16 cellular contexts compared by ENCODE assay signal in the genomic region with DNA sequence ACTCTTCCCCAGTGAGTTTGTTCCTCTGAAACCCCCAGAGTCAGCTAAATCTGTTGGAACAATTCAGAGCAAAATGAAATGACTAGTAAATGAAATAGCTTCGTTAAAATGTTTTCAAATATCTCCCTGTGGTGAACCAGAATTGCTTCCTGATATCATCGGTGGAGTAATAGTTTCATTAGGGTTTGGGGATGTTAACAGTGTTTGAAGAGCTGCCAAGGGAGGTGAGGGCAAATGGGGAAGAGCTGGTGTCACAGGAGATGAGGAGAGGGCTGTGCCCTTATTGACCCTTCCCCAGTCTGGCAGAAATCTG. TPM values are rescaled to one million over a fixed set of nuclear protein-coding genes. Genes with fewer than 3 reads are reported as not detected.
DNase-seq lines count a peak whose midpoint lies in the region; ATAC-seq, FAIRE-seq and TF ChIP-seq lines count a peak whose summit lies in the region.
"Had no signal": no experiment of that assay in that cellular context is flagged by ENCODE, and none has a peak within 500 bp of the region (broad histone marks: within the 10 kb centered on the region; RNA-seq: fewer than 3 reads in every experiment).

No MANE protein-coding gene starts in this region.

- intact Hi-C loops in HCT116 (cut with micrococcal nuclease), result loop anchor here (1.0 to 5.0 kb wide), 5 partner anchors 362 to 938 kb away; no protein-coding TSS in a partner anchor
- intact Hi-C loops in spleen (cut with DNase I; ENCODE audit: low total_unique reads), result loop anchor here (5.0 kb wide), 1 partner anchor 937 kb away; no protein-coding TSS in a partner anchor
- intact Hi-C loops in activated naive CD4-positive, alpha-beta T cell treated with anti-CD3 and anti-CD28 coated beads for 36 hours (cut with micrococcal nuclease), result loop anchor here (1.0 to 5.0 kb wide), 3 partner anchors 617 to 1152 kb away; no protein-coding TSS in a partner anchor

- H3K36me3 ChIP-seq in HCT116 (ENCODE audit: control insufficient read depth in 1 of 2, insufficient read depth in 2 of 2, low read length in 2 of 2), result no peaks in the 10 kb centered on the region
- no peaks in the 10 kb centered on the region for H3K36me3 ChIP-seq in spleen
- H3K36me3 ChIP-seq: BLaER1 treated with 17β-estradiol and CSF1 and Interleukin-3, amounts not matched to agents 10 nM and 100 nM had no signal

- 10 to 29% (median 21%) methylated on average over 2 of the region's 2 CpGs for WGBS in spleen, 5 donors

- no peaks in the 10 kb centered on the region for H3K27me3 ChIP-seq in HCT116 (ENCODE audit: insufficient read depth, low read length)
- no peaks in the 10 kb centered on the region for H3K27me3 ChIP-seq in spleen (replicated peaks in 1 of 7)
- H3K27me3 ChIP-seq: BLaER1 treated with 17β-estradiol and CSF1 and Interleukin-3, amounts not matched to agents 10 nM and 100 nM had no signal

- no peak overlapping the region for H3K27ac Mint-ChIP-seq in activated naive CD4-positive, alpha-beta T cell treated with anti-CD3 and anti-CD28 coated beads for 36 hours
- H3K27ac Mint-ChIP-seq: activated T-helper 17 cell treated with anti-CD3 and anti-CD28 coated beads, Interleukin-2, amount 50 U/mL, for 72 hours had no signal

- CTCF ChIA-PET in HCT116 (lab: Charles Lee), result interaction anchor here (0.6 to 1.9 kb wide), 21 partner anchors 10 to 736 kb away, joined by 3 to 31 read pairs (median 4); no protein-coding TSS in a partner anchor
- CTCF ChIA-PET in activated naive CD4-positive, alpha-beta T cell treated with anti-CD3 and anti-CD28 coated beads for 36 hours (lab: Charles Lee), result interaction anchor here (0.6 to 1.6 kb wide), 10 partner anchors 9 to 1327 kb away, joined by 3 to 6 read pairs (median 3); partner anchors contain the start of gene PLCXD3

- H3K27me3 Mint-ChIP-seq in activated naive CD4-positive, alpha-beta T cell treated with anti-CD3 and anti-CD28 coated beads for 36 hours (ENCODE audit: low read depth), result no peaks in the 10 kb centered on the region

- H3K4me2 ChIP-seq in HCT116 (ENCODE audit: low read length), result no peak overlapping the region
- H3K4me2 ChIP-seq: BLaER1 treated with 17β-estradiol and CSF1 and Interleukin-3, amounts not matched to agents 10 nM and 100 nM had no signal

- H3K9me3 ChIP-seq in HCT116 (ENCODE audit: control insufficient read depth in 1 of 2, insufficient read depth in 1 of 2, low read depth in 1 of 2, low read length in 2 of 2) (no peaks in the 10 kb centered on the region), spleen (no peaks in the 10 kb centered on the region)
- H3K9me3 ChIP-seq: BLaER1 treated with 17β-estradiol and CSF1 and Interleukin-3, amounts not matched to agents 10 nM and 100 nM; psoas muscle had no signal

- TF ChIP-seq CTCF in HCT116 (IDR thresholded peaks at IDR 0.05 in 2 of 3, conservative IDR thresholded peaks at IDR 0.05 in 1 of 3; ENCODE audit: borderline replicate concordance in 1 of 3, insufficient read depth in 1 of 3, low read depth in 2 of 3, low read length in 2 of 3), result no peak
- peak; percentile 10 for TF ChIP-seq CTCF in coronary artery (IDR thresholded peaks at IDR 0.05)
- TF ChIP-seq CTCF in spleen (IDR thresholded peaks at IDR 0.05 in 8 of 11, conservative IDR thresholded peaks at IDR 0.05 in 3 of 11), result no peak

- H3K36me3 Mint-ChIP-seq in activated naive CD4-positive, alpha-beta T cell treated with anti-CD3 and anti-CD28 coated beads for 36 hours (ENCODE audit: low read depth), result no peaks in the 10 kb centered on the region

- no peaks in the 10 kb centered on the region for H3K4me1 Mint-ChIP-seq in activated naive CD4-positive, alpha-beta T cell treated with anti-CD3 and anti-CD28 coated beads for 36 hours (ENCODE audit: low read depth)
- H3K4me1 Mint-ChIP-seq: activated T-helper 17 cell treated with anti-CD3 and anti-CD28 coated beads, Interleukin-2, amount 50 U/mL, for 72 hours had no signal

- TF ChIP-seq RAD21 in HCT116 (IDR thresholded peaks at IDR 0.05; ENCODE audit: low read depth), result no peak

- FAIRE-seq in GM12892 (lab: Jason Lieb, UNC), result peak; percentile 57
- FAIRE-seq in RCC 7860 (lab: Jason Lieb, UNC), result no peak
- FAIRE-seq: astrocyte had no signal

- H3K4me3 Mint-ChIP-seq in activated naive CD4-positive, alpha-beta T cell treated with anti-CD3 and anti-CD28 coated beads for 36 hours, result no peak overlapping the region
- H3K4me3 Mint-ChIP-seq: activated T-helper 17 cell treated with anti-CD3 and anti-CD28 coated beads, Interleukin-2, amount 50 U/mL, for 72 hours had no signal

- H3K79me2 ChIP-seq in HCT116 (ENCODE audit: insufficient read depth, low read length), result no peaks in the 10 kb centered on the region

- no peak for TF ChIP-seq POLR2A in GM12892 (IDR thresholded peaks at IDR 0.05; ENCODE audit: low read depth, low read length)
- TF ChIP-seq POLR2A in HCT116 (IDR thresholded peaks at IDR 0.05; ENCODE audit: borderline replicate concordance, extremely low read depth, insufficient read depth, insufficient read length), result no peak
- TF ChIP-seq POLR2A in spleen (IDR thresholded peaks at IDR 0.05), result no peak

- DNase-seq in GM12892 (ENCODE audit: insufficient read length) (no peak), HCT116 (ENCODE audit: low read depth, low spot score) (no peak), coronary artery (ENCODE audit: low spot score) (no peak), spleen (no peak), cerebellum (ENCODE audit: low spot score) (no peak), RCC 7860 (ENCODE audit: low spot score) (no peak)
- no peak for DNase-seq in activated naive CD4-positive, alpha-beta T cell treated with anti-CD3 and anti-CD28 coated beads for 36 hours
- DNase-seq: activated CD8-positive, alpha-beta memory T cell treated with anti-CD3 and anti-CD28 coated beads for 24 hours; GOT3; NCI-H510A had no signal

- H3K4me3 ChIP-seq in HCT116 (replicated peaks in 1 of 2; ENCODE audit: low read depth in 1 of 2, low read length in 2 of 2) (no peak overlapping the region), coronary artery (peak overlapping the region; percentile 10), spleen (no peak overlapping the region)
- H3K4me3 ChIP-seq: BLaER1 treated with 17β-estradiol and CSF1 and Interleukin-3, amounts not matched to agents 10 nM and 100 nM; psoas muscle had no signal

- ATAC-seq in HCT116 (peak; percentile 9; the same call in 1 of the 2 replicates), GM21367 (IDR thresholded peaks at IDR 0.05; ENCODE audit: unreplicated experiment) (no peak)

- H3K4me1 ChIP-seq in HCT116 (ENCODE audit: control insufficient read depth in 1 of 2, insufficient read depth in 2 of 2, low read length in 2 of 2) (no peaks in the 10 kb centered on the region), spleen (peaks cover 3 to 19% (median 15%) of the 10 kb centered on the region in 6 donors)
- H3K4me1 ChIP-seq: BLaER1 treated with 17β-estradiol and CSF1 and Interleukin-3, amounts not matched to agents 10 nM and 100 nM had no signal

- RAD21 ChIA-PET in HCT116 (lab: Charles Lee; ENCODE audit: low non-redundant PET in 1 of 2, low total read pairs in 2 of 2, uncharacterized antibody in 2 of 2, unreplicated experiment in 2 of 2), result no interaction called here

- H3K27ac ChIP-seq in HCT116 (ENCODE audit: low read depth, low read length), result no peak overlapping the region
- H3K27ac ChIP-seq in coronary artery, result peak overlapping the region; percentile 1 to 73
- H3K27ac ChIP-seq in spleen, result peak overlapping the region in 7 of 8 donors; percentile 26 to 66 (median 50)
- H3K27ac ChIP-seq: BLaER1 treated with 17β-estradiol and CSF1 and Interleukin-3, amounts not matched to agents 10 nM and 100 nM; psoas muscle; VCaP had no signal

- POLR2A ChIA-PET in HCT116 (lab: Charles Lee), result no interaction called here

- peak overlapping the region; percentile 48 for H2AFZ ChIP-seq in HCT116 (ENCODE audit: low read depth, low read length, poor library complexity, severe bottlenecking)

- H3K9me3 Mint-ChIP-seq in activated naive CD4-positive, alpha-beta T cell treated with anti-CD3 and anti-CD28 coated beads for 36 hours, result no peaks in the 10 kb centered on the region
- H3K9me3 Mint-ChIP-seq: activated T-helper 17 cell treated with anti-CD3 and anti-CD28 coated beads, Interleukin-2, amount 50 U/mL, for 72 hours had no signal

- BruUV-seq in HCT116 (replicated peaks; lab: Mats Ljungman, UMichigan), result no TSS peak

- H3K9me2 ChIP-seq in HCT116 (ENCODE audit: insufficient read depth), result no peaks in the 10 kb centered on the region

- H4K20me1 ChIP-seq in HCT116 (ENCODE audit: insufficient read depth), result no peaks in the 10 kb centered on the region
- H4K20me1 ChIP-seq: BLaER1 treated with 17β-estradiol and CSF1 and Interleukin-3, amounts not matched to agents 10 nM and 100 nM had no signal

- H3K9ac ChIP-seq in HCT116 (ENCODE audit: low read length), result no peak overlapping the region
- H3K9ac ChIP-seq: BLaER1 treated with 17β-estradiol and CSF1 and Interleukin-3, amounts not matched to agents 10 nM and 100 nM had no signal

TF ChIP-seq in HCT116, 20 proteins besides CTCF, POLR2A, EP300 and RAD21:
- TF ChIP-seq ZFX (IDR thresholded peaks at IDR 0.05) (no peak), TCF7L2 (IDR thresholded peaks at IDR 0.05; ENCODE audit: borderline replicate concordance, extremely low read depth, insufficient read depth, insufficient read length) (no peak), FOSL1 (IDR thresholded peaks at IDR 0.05; ENCODE audit: low read depth) (no peak), POLR2AphosphoS5 (IDR thresholded peaks at IDR 0.05; ENCODE audit: low read depth, low read length) (no peak)

RNA-seq across cellular contexts. Expression of gene C7, which starts 4.3 kb away (rescaled TPM):
- not detected for polyA plus RNA-seq in GM12892 (2012; ENCODE audit: missing spikeins)
- total RNA-seq in HCT116 (2021; ENCODE audit: unreplicated experiment) (0.74 TPM), spleen (100 to 1,000 TPM in 5 of 7 donors, 10 to 100 TPM in 2; 65.0 to 867 (median 344) TPM), cerebellum (25.1 TPM)
- not detected in 2 replicates for polyA plus RNA-seq in HCT116 (2012)
- polyA plus RNA-seq in spleen, result 10 to 100 TPM; 19.0 to 53.2 (median 32.8) TPM
- not detected for total RNA-seq in activated naive CD4-positive, alpha-beta T cell treated with anti-CD3 and anti-CD28 coated beads for 36 hours
- total RNA-seq: activated T-helper 17 cell treated with anti-CD3 and anti-CD28 coated beads, Interleukin-2, amount 50 U/mL, for 72 hours had no signal

Comparison
In these comparisons a context has a peak if more than half of its experiments do, and no peak if none do; other contexts are left out.
1. RNA of gene C7, which starts 4.3 kb away (total RNA-seq): 65.0 to 867 TPM in spleen and 25.1 TPM in cerebellum (single experiment); 0.74 TPM in HCT116 (single experiment) and not detected in activated naive CD4-positive, alpha-beta T cell treated with anti-CD3 and anti-CD28 coated beads for 36 hours; every median in the first group is over 10 times any median in the second.